Comparison of ENCODE assay signal across 1 cellular context in genomic region chr1:147598631-147599361, GRCh38.
TF ChIP-seq lines count a peak whose summit lies in the region.

No MANE protein-coding gene starts in this region.

TF ChIP-seq in HepG2, 621 proteins besides CTCF, POLR2A, EP300 and RAD21 (continued from another document and continues in another):
- TF ChIP-seq SPEN (CRISPR knock-in tag; IDR thresholded peaks at IDR 0.05; ENCODE audit: low read depth) = 0 out of 2 replicates have a peak, but pooled peaks have one; percentile 10
- TF ChIP-seq REST (IDR thresholded peaks at IDR 0.05; ENCODE audit: borderline replicate concordance in 1 of 2, low read depth in 1 of 2, low read length in 2 of 2) = no peak
- 0 out of 2 replicates have a peak, but pooled peaks have one; percentile 40 for TF ChIP-seq ZSCAN22 (CRISPR knock-in tag; IDR thresholded peaks at IDR 0.05)
- no peak for TF ChIP-seq PRDM4 (CRISPR knock-in tag; IDR thresholded peaks at IDR 0.05; ENCODE audit: borderline replicate concordance)
- TF ChIP-seq DZIP1 (CRISPR knock-in tag; IDR thresholded peaks at IDR 0.05) = no peak
- peak; percentile 35; the same call in 1 of the 2 replicates for TF ChIP-seq ZNF574 (CRISPR knock-in tag; IDR thresholded peaks at IDR 0.05)
- TF ChIP-seq GMEB1 (CRISPR knock-in tag; IDR thresholded peaks at IDR 0.05; ENCODE audit: borderline replicate concordance) = no peak
- TF ChIP-seq ZNF558 (CRISPR knock-in tag; IDR thresholded peaks at IDR 0.05; ENCODE audit: borderline replicate concordance) = 0 out of 2 replicates have a peak, but pooled peaks have one; percentile 43
- no peak for TF ChIP-seq NONO (IDR thresholded peaks at IDR 0.05)
- 0 out of 2 replicates have a peak, but pooled peaks have one; percentile 10 for TF ChIP-seq NONO (CRISPR knock-in tag; conservative IDR thresholded peaks at IDR 0.05)
- peak; percentile 47; the same call in 1 of the 2 replicates for TF ChIP-seq KDM5B (CRISPR knock-in tag; IDR thresholded peaks at IDR 0.05; ENCODE audit: borderline replicate concordance)
- no peak for TF ChIP-seq SP5 (CRISPR knock-in tag; IDR thresholded peaks at IDR 0.05; ENCODE audit: borderline replicate concordance, low read depth)
- TF ChIP-seq GABPB1 (CRISPR knock-in tag; IDR thresholded peaks at IDR 0.05) = peak; percentile 67; the same call in 1 of the 2 replicates
- no peak for TF ChIP-seq BATF2 (CRISPR knock-in tag; IDR thresholded peaks at IDR 0.05)
- TF ChIP-seq, protein P1, sequence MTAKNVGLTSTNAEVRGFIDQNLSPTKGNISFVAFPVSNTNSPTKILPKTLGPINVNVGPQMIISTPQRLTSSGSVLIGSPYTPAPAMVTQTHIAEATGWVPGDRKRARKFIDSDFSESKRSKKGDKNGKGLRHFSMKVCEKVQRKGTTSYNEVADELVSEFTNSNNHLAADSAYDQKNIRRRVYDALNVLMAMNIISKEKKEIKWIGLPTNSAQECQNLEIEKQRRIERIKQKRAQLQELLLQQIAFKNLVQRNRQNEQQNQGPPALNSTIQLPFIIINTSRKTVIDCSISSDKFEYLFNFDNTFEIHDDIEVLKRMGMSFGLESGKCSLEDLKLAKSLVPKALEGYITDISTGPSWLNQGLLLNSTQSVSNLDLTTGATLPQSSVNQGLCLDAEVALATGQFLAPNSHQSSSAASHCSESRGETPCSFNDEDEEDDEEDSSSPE (CRISPR knock-in tag; IDR thresholded peaks at IDR 0.05) = 0 out of 2 replicates have a peak, but pooled peaks have one; percentile 23
- TF ChIP-seq, protein P2, sequence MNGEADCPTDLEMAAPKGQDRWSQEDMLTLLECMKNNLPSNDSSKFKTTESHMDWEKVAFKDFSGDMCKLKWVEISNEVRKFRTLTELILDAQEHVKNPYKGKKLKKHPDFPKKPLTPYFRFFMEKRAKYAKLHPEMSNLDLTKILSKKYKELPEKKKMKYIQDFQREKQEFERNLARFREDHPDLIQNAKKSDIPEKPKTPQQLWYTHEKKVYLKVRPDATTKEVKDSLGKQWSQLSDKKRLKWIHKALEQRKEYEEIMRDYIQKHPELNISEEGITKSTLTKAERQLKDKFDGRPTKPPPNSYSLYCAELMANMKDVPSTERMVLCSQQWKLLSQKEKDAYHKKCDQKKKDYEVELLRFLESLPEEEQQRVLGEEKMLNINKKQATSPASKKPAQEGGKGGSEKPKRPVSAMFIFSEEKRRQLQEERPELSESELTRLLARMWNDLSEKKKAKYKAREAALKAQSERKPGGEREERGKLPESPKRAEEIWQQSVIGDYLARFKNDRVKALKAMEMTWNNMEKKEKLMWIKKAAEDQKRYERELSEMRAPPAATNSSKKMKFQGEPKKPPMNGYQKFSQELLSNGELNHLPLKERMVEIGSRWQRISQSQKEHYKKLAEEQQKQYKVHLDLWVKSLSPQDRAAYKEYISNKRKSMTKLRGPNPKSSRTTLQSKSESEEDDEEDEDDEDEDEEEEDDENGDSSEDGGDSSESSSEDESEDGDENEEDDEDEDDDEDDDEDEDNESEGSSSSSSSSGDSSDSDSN (CRISPR knock-in tag; IDR thresholded peaks at IDR 0.05) = peak; percentile 46; the same call in 1 of the 2 replicates
- 0 out of 2 replicates have a peak, but pooled peaks have one; percentile 20 for TF ChIP-seq ZNF761 (CRISPR knock-in tag; conservative IDR thresholded peaks at IDR 0.05)
- TF ChIP-seq ZIK1 (CRISPR knock-in tag; IDR thresholded peaks at IDR 0.05; ENCODE audit: borderline replicate concordance, low read depth) = no peak
- TF ChIP-seq, protein P3, sequence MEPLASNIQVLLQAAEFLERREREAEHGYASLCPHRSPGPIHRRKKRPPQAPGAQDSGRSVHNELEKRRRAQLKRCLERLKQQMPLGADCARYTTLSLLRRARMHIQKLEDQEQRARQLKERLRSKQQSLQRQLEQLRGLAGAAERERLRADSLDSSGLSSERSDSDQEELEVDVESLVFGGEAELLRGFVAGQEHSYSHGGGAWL (CRISPR knock-in tag; IDR thresholded peaks at IDR 0.05) = peak; percentile 18; the same call in 1 of the 2 replicates
- no peak for TF ChIP-seq FOXJ3 (CRISPR knock-in tag; IDR thresholded peaks at IDR 0.05; ENCODE audit: borderline replicate concordance)
- TF ChIP-seq PAWR (CRISPR knock-in tag; IDR thresholded peaks at IDR 0.05; ENCODE audit: borderline replicate concordance) = no peak
- 0 out of 2 replicates have a peak, but pooled peaks have one; percentile 30 for TF ChIP-seq ARID2 (CRISPR knock-in tag; IDR thresholded peaks at IDR 0.05; ENCODE audit: borderline replicate concordance)
- peak; percentile 30 for TF ChIP-seq AGO1 (IDR thresholded peaks at IDR 0.05; ENCODE audit: low read depth, low read length, poor library complexity, severe bottlenecking)
- peak; percentile 53; the same call in 1 of the 2 replicates for TF ChIP-seq ZNF839 (CRISPR knock-in tag; IDR thresholded peaks at IDR 0.05; ENCODE audit: borderline replicate concordance)
- TF ChIP-seq LCORL (IDR thresholded peaks at IDR 0.05) = no peak
- TF ChIP-seq LCORL (CRISPR knock-in tag; IDR thresholded peaks at IDR 0.05) = peak; percentile 13; the same call in 1 of the 2 replicates
- TF ChIP-seq ZNF224 (CRISPR knock-in tag; IDR thresholded peaks at IDR 0.05) = no peak
- TF ChIP-seq MLXIP (CRISPR knock-in tag; IDR thresholded peaks at IDR 0.05; ENCODE audit: borderline replicate concordance) = no peak
